ENCODE assay signal across 21 cellular contexts in genomic region chr13:113010510-113010865, GRCh38.
"Had no signal": no experiment of that assay in that cellular context is flagged by ENCODE, and none has a peak within 500 bp of the region (broad histone marks: within the 10 kb centered on the region; RNA-seq: fewer than 3 reads in every experiment).

No MANE protein-coding gene starts in this region.

- DNase-seq: activated CD4-positive, alpha-beta memory T cell treated with anti-CD3 and anti-CD28 coated beads for 36 hours; activated CD4-positive, alpha-beta T cell treated with anti-CD3 and anti-CD28 coated beads for 4 hours; activated CD4-positive, CD25-positive, alpha-beta regulatory T cell; activated naive CD4-positive, alpha-beta T cell treated with Interleukin-2 at 50 U/mL for 16 hours; activated naive CD8-positive, alpha-beta T cell treated with anti-CD3 and anti-CD28 coated beads for 36 hours; activated T-cell treated with anti-CD3 and anti-CD28 coated beads, Interleukin-2, amount 50 U/mL, for 48 hours; amniotic stem cell; effector CD4-positive, alpha-beta T cell; erythroblast; foreskin fibroblast; immature natural killer cell; occipital lobe; stimulated activated CD4-positive, alpha-beta T cell treated with anti-CD3 and anti-CD28 coated beads, Interleukin-2, amount 100 ng/mL, for 48 hours; stimulated activated CD8-positive, alpha-beta memory T cell treated with anti-CD3 and anti-CD28 coated beads, Interleukin-4, amount 100 ng/mL, for 48 hours; stimulated activated naive CD4-positive, alpha-beta T cell; SW 1271; T-helper 17 cell; tibial artery had no signal

- H3K27me3 ChIP-seq: hepatocyte had no signal

- H3K27me3 Mint-ChIP-seq: T-helper 17 cell had no signal

- H3K9me3 Mint-ChIP-seq: memory B cell had no signal

- H3K36me3 ChIP-seq: tibial artery had no signal

- H3K4me3 Mint-ChIP-seq: activated CD4-positive, alpha-beta memory T cell treated with anti-CD3 and anti-CD28 coated beads for 36 hours; activated naive CD8-positive, alpha-beta T cell treated with anti-CD3 and anti-CD28 coated beads for 36 hours; immature natural killer cell; memory B cell; nephron; T-helper 17 cell had no signal

- H3K27ac Mint-ChIP-seq: activated CD4-positive, alpha-beta memory T cell treated with anti-CD3 and anti-CD28 coated beads for 36 hours; activated naive CD8-positive, alpha-beta T cell treated with anti-CD3 and anti-CD28 coated beads for 36 hours; immature natural killer cell; memory B cell had no signal

- H3K4me3 ChIP-seq: hepatocyte, tibial artery had no signal

- H3K27ac ChIP-seq: hepatocyte, tibial artery had no signal

- H3K9me3 ChIP-seq: tibial artery had no signal

- ATAC-seq: T-helper 17 cell had no signal
